Comparison of ENCODE assay signal across 26 cellular contexts in genomic region chr1:193727850-193728249, GRCh38.
"Had no signal": no experiment of that assay in that cellular context is flagged by ENCODE, and none has a peak within 500 bp of the region (broad histone marks: within the 10 kb centered on the region; RNA-seq: fewer than 3 reads in every experiment).

No MANE protein-coding gene starts in this region.

- H3K4me3 ChIP-seq: MG63, SK-N-MC had no signal

- H3K27me3 ChIP-seq: MG63 had no signal

- DNase-seq: activated CD4-positive, alpha-beta memory T cell treated with anti-CD3 and anti-CD28 coated beads, Interleukin-2, amount 10 ng/mL, durations not matched to agents 7 days and 5 days; activated CD4-positive, alpha-beta T cell treated with anti-CD3 and anti-CD28 coated beads, Interleukin-2, amount 10 ng/mL, durations not matched to agents 7 days and 5 days; activated CD4-positive, CD25-positive, alpha-beta regulatory T cell; activated gamma-delta T cell treated with Interleukin-2 at 50 U/mL for 16 hours; activated naive CD4-positive, alpha-beta T cell treated with anti-CD3 and anti-CD28 coated beads, Interleukin-2, amount 10 ng/mL, durations not matched to agents 7 days and 5 days; activated naive CD8-positive, alpha-beta T cell treated with anti-CD3 and anti-CD28 coated beads for 36 hours; activated T-cell treated with anti-CD3 and anti-CD28 coated beads for 4 hours; activated T-cell treated with anti-CD3 and anti-CD28 coated beads, Interleukin-2, amount 50 U/mL, for 48 hours; cerebellar nuclear complex; MG63; MV-4-11; NCI-H1105; NCI-H1436; NCI-H187 treated with DMSO at 0.1 percent for 48 hours; NCI-H2081 treated with DMSO at 0.1 percent for 48 hours; NCI-H2171 treated with DMSO at 0.1 percent for 48 hours; NCI-H226; NCI-H526; OCI-M1; RPMI8226; T-cell; T-helper 2 cell; T1000 had no signal

- FAIRE-seq: colon, TTC549 had no signal

- H3K36me3 ChIP-seq: MG63 had no signal

- H3K27ac ChIP-seq: SK-N-MC had no signal
